32 cellular contexts compared by ENCODE assay signal in the genomic region with DNA sequence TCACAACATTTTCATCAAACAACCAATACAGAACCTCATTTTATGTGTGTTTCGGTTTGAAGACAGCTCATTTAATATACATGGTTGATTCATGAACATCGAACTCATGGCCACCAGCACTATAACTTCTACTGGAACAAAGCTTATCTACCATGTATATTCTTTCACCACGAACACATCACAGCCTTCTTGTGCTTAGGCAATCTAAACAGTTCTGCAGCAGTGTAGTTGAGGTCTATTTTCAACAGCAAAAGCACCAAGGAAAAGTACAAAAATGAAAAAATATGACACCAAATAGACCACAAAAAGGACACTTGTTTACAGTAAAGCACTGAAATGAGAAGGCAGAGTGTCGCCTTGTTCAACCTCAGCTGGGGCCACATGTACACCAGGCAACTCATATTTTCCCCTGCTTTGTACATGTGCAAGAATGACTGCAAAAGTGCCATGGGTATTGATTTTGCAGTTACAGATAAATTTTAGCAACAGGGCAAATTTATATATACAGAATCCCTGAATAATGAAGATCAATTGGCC. TPM values are rescaled to one million over a fixed set of nuclear protein-coding genes. Genes with fewer than 3 reads are reported as not detected.
"Had no signal": no experiment of that assay in that cellular context is flagged by ENCODE, and none has a peak within 500 bp of the region (broad histone marks: within the 10 kb centered on the region; RNA-seq: fewer than 3 reads in every experiment).

No MANE protein-coding gene starts in this region.

- H3K9me3 ChIP-seq: esophagus squamous epithelium, mucosa of descending colon, neutrophil, right lobe of liver, thoracic aorta, tibial nerve, upper lobe of left lung had no signal

- H3K27ac ChIP-seq: esophagus squamous epithelium, heart right ventricle, left lung, neutrophil, parathyroid adenoma, right lobe of liver, thoracic aorta, tibial nerve, upper lobe of left lung had no signal

- H3K27me3 ChIP-seq: left lung, neutrophil, right lobe of liver, tibial nerve, upper lobe of left lung had no signal

- H3K36me3 Mint-ChIP-seq: mesothelial cell of epicardium; naive B cell; natural killer cell treated with Interleukin-12 subunit alpha and Interleukin-12 subunit beta and Interleukin-15 and Interleukin-18, amount 100 ng/mL, for 72 hours had no signal

- H3K4me3 Mint-ChIP-seq: effector memory CD8-positive, alpha-beta T cell; mesothelial cell of epicardium; naive B cell; natural killer cell treated with Interleukin-12 subunit alpha and Interleukin-12 subunit beta and Interleukin-15 and Interleukin-18, amount 100 ng/mL, for 72 hours; neural crest cell had no signal

- ATAC-seq: effector memory CD8-positive, alpha-beta T cell; heart right ventricle; left cardiac atrium; left lung; mucosa of descending colon; right lobe of liver had no signal

- H3K4me1 ChIP-seq: heart right ventricle, left lung, parathyroid adenoma, right lobe of liver had no signal

- H3K4me1 Mint-ChIP-seq: mesothelial cell of epicardium, naive B cell had no signal

- H3K36me3 ChIP-seq: esophagus squamous epithelium, heart right ventricle, left lung, neutrophil, right lobe of liver, thoracic aorta, tibial nerve, upper lobe of left lung had no signal

- H3K9me3 Mint-ChIP-seq: effector memory CD8-positive, alpha-beta T cell; natural killer cell treated with Interleukin-12 subunit alpha and Interleukin-12 subunit beta and Interleukin-15 and Interleukin-18, amount 100 ng/mL, for 72 hours had no signal

- H3K4me3 ChIP-seq: esophagus squamous epithelium, heart right ventricle, left lung, mucosa of descending colon, right lobe of liver, thoracic aorta, tibial nerve, upper lobe of left lung had no signal

- DNase-seq: cortex of kidney; effector memory CD8-positive, alpha-beta T cell; erythroblast; esophagus squamous epithelium; foreskin melanocyte; glutamatergic neuron; heart right ventricle; hippocampal formation; left cardiac atrium; left lung; mesenchymal stem cell; mucosa of descending colon; naive B cell; right lobe of liver; small intestine; stimulated activated CD4-positive, alpha-beta T cell treated with anti-CD3 and anti-CD28 coated beads, Interleukin-12 subunit alpha, Interleukin-12 subunit beta, amount 100 ng/mL, for 4 hours; stimulated activated CD4-positive, alpha-beta T cell treated with anti-CD3 and anti-CD28 coated beads, Interleukin-1b, Interleukin-23, amount 100 ng/mL, for 48 hours; stimulated activated CD4-positive, alpha-beta T cell treated with anti-CD3 and anti-CD28 coated beads, Interleukin-4, amount 100 ng/mL, for 1 hour; stimulated activated CD8-positive, alpha-beta memory T cell treated with anti-CD3 and anti-CD28 coated beads, Interleukin-4, amount 100 ng/mL, for 48 hours; stimulated activated naive CD4-positive, alpha-beta T cell treated with Interleukin-2 at 50 U/mL for 16 hours; upper lobe of left lung had no signal

- H3K27ac Mint-ChIP-seq: effector memory CD8-positive, alpha-beta T cell; mesothelial cell of epicardium; natural killer cell treated with Interleukin-12 subunit alpha and Interleukin-12 subunit beta and Interleukin-15 and Interleukin-18, amount 100 ng/mL, for 72 hours; progenitor cell of endocrine pancreas had no signal

RNA-seq across cellular contexts. Expression of a gene that starts 25.8 kb away (rescaled TPM):
- total RNA-seq: dermis microvascular lymphatic vessel endothelial cell had no signal

RNA-seq across cellular contexts. Expression of a gene that starts 59.2 kb away (rescaled TPM):
- total RNA-seq: dermis microvascular lymphatic vessel endothelial cell; kidney epithelial cell; lung microvascular endothelial cell; mesothelial cell of epicardium; natural killer cell treated with Interleukin-12 subunit alpha and Interleukin-12 subunit beta and Interleukin-15 and Interleukin-18, amount 100 ng/mL, for 72 hours had no signal
